8 cellular contexts compared by ENCODE assay signal in the genomic region with DNA sequence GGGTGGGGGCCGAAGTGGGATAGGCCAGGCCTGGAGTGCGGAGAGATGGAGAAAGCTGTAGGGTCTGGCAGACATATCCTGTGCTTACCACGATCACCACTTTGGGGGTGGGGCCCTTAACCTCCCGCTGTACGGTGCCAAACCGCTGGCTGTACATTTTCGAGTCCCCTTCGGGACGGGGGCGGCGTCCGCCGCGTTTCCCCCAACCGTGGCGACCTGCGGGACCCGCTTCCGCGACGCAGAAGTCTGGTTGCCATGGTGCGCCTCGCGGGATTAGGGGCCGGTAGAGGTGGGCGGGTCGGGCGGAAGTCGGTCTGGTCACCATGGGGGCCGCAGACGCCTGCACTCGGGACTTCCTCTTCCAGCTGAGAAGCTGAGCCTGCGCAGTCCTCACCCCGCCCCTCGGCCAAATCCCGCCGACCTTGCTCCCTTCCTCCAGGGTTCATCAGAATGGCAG. TPM values are rescaled to one million over a fixed set of nuclear protein-coding genes. Genes with fewer than 3 reads are reported as not detected.
DNase-seq lines count a peak whose midpoint lies in the region; ATAC-seq and TF ChIP-seq lines count a peak whose summit lies in the region.

A gene with protein sequence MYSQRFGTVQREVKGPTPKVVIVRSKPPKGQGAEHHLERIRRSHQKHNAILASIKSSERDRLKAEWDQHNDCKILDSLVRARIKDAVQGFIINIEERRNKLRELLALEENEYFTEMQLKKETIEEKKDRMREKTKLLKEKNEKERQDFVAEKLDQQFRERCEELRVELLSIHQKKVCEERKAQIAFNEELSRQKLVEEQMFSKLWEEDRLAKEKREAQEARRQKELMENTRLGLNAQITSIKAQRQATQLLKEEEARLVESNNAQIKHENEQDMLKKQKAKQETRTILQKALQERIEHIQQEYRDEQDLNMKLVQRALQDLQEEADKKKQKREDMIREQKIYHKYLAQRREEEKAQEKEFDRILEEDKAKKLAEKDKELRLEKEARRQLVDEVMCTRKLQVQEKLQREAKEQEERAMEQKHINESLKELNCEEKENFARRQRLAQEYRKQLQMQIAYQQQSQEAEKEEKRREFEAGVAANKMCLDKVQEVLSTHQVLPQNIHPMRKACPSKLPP (minus strand): TSS at position 248 of the 457 bp plus-strand sequence. CDS start 91 bp downstream, at position 157.

- H3K4me3 Mint-ChIP-seq in chondrocyte (ENCODE audit: unreplicated experiment) = peak within 1 kb of the TSS; percentile 85

- ATAC-seq in GM18909 (IDR thresholded peaks at IDR 0.05; ENCODE audit: poor library complexity, unreplicated experiment) = peak; percentile 81
- ATAC-seq in HG03159 (IDR thresholded peaks at IDR 0.05; ENCODE audit: unreplicated experiment) = peak; percentile 70

- TF ChIP-seq CTCF in AG09309 (IDR thresholded peaks at IDR 0.05; ENCODE audit: control insufficient read depth, insufficient read depth, low read depth, low read length, missing control alignments) (no peak), chondrocyte (IDR thresholded peaks at IDR 0.05) (no peak)

- peaks cover 19% of the 10 kb centered on the region for H3K36me3 Mint-ChIP-seq in chondrocyte (ENCODE audit: low read depth)

- H3K4me3 ChIP-seq in AG09309 (ENCODE audit: control insufficient read depth, low read depth, low read length) = peak within 1 kb of the TSS; percentile 84

- H3K4me1 Mint-ChIP-seq in chondrocyte (ENCODE audit: low read depth) = peaks cover 16% of the 10 kb centered on the region

- peak; percentile 32 for DNase-seq in AG09309 (ENCODE audit: low read depth)
- DNase-seq in NCI-H345 treated with DMSO at 0.1 percent for 48 hours (lab: John Stamatoyannopoulos, UW; ENCODE audit: unreplicated experiment) = peak; percentile 70
- peak; percentile 81 for DNase-seq in activated CD4-positive, CD25-positive, alpha-beta regulatory T cell treated with anti-CD3 and anti-CD28 coated beads, Interleukin-2, amount 50 U/mL, for 72 hours
- DNase-seq in chondrocyte (ENCODE audit: low spot score) = peak; percentile 98
- peak; percentile 81 for DNase-seq in kidney glomerular epithelial cell (lab: John Stamatoyannopoulos, UW)
- DNase-seq in stimulated activated CD4-positive, alpha-beta T cell treated with anti-CD3 and anti-CD28 coated beads, Interleukin-15, amount 100 ng/mL, for 24 hours = peak; percentile 94

- H3K9me3 Mint-ChIP-seq in chondrocyte (ENCODE audit: low read depth) = no peaks in the 10 kb centered on the region

- peaks cover 7% of the 10 kb centered on the region for H3K27me3 Mint-ChIP-seq in chondrocyte (ENCODE audit: low read depth)

- peak within 1 kb of the TSS; percentile 59 for H3K27ac Mint-ChIP-seq in chondrocyte (ENCODE audit: unreplicated experiment)

RNA-seq across cellular contexts. Expression of the gene that starts here (rescaled TPM):
- total RNA-seq in chondrocyte = 0.17 to 0.26 TPM in 2 of 3 replicates, not detected in the other

Comparison
In these comparisons a context has a peak if more than half of its experiments do, and no peak if none do; other contexts are left out.
1. Peak in every context shown above with its lines: DNase-seq, ATAC-seq and H3K4me3 ChIP-seq.
2. Peak in DNase-seq in chondrocyte; RNA of the gene not detected or under 1 TPM.
3. DNase-seq: peak in every context shown above with its lines; median percentile 98 in chondrocyte; 94 in stimulated activated CD4-positive, alpha-beta T cell treated with anti-CD3 and anti-CD28 coated beads, Interleukin-15, amount 100 ng/mL, for 24 hours; 81 in activated CD4-positive, CD25-positive, alpha-beta regulatory T cell treated with anti-CD3 and anti-CD28 coated beads, Interleukin-2, amount 50 U/mL, for 72 hours; 81 in kidney glomerular epithelial cell; 70 in NCI-H345 treated with DMSO at 0.1 percent for 48 hours; 32 in AG09309.